ENCODE assay signal across 29 cellular contexts in the genomic region with DNA sequence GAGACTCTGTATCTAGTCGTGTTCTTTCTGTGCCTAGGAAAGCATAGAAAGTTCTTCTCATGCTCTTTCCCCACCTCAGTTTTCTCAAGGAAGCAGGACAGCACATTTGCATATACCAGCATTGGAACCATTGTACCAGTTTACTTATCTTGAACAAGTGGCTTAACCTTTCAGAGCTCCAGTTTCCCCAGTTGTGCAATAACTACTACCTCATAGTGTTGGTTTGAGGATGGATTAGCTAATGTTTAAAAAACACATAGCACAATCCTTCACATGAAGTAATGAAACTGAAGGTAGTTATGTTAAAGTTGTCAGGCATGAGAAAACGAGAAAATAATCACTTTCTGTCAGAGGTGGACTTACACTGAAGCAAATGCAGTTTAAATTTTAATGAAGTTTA.
DNase-seq lines count a peak whose midpoint lies in the region; ATAC-seq, FAIRE-seq and TF ChIP-seq lines count a peak whose summit lies in the region.
"Had no signal": no experiment of that assay in that cellular context is flagged by ENCODE, and none has a peak within 500 bp of the region (broad histone marks: within the 10 kb centered on the region; RNA-seq: fewer than 3 reads in every experiment).

No MANE protein-coding gene starts in this region.

- no peak for TF ChIP-seq EP300 in tibial nerve (IDR thresholded peaks at IDR 0.05)

- no peaks in the 10 kb centered on the region for H3K4me1 ChIP-seq in tibial nerve
- H3K4me1 ChIP-seq: heart right ventricle, uterus had no signal

- WGBS in tibial nerve, 2 donors, result 78% methylated on average over 2 of the region's 2 CpGs

- no peak for ATAC-seq in GM21576 (IDR thresholded peaks at IDR 0.05; ENCODE audit: unreplicated experiment)
- ATAC-seq: activated CD4-positive, alpha-beta T cell treated with anti-CD3 and anti-CD28 coated beads for 36 hours; activated CD8-positive, alpha-beta T cell treated with anti-CD3 and anti-CD28 coated beads, Interleukin-2, amount 10 ng/mL, durations not matched to agents 7 days and 5 days; activated T-helper 17 cell treated with anti-CD3 and anti-CD28 coated beads, Interleukin-2, amount 50 U/mL, for 72 hours; heart right ventricle; left cardiac atrium; stimulated activated naive CD8-positive, alpha-beta T cell treated with anti-CD3 and anti-CD28 coated beads, Interleukin-15, Interleukin-2, amounts not matched to agents 100 U/mL and 50 U/mL, for 24 hours had no signal

- no peak for FAIRE-seq in bronchial epithelial cell (lab: Jason Lieb, UNC)
- FAIRE-seq: G401.6 had no signal

- H3K27ac ChIP-seq in tibial nerve, result no peak overlapping the region
- H3K27ac ChIP-seq: heart right ventricle, ovary, uterus, VCaP had no signal

- DNase-seq in SKM-1 treated with dmso at 0.1 percent for 144 hours (lab: John Stamatoyannopoulos, UW; ENCODE audit: unreplicated experiment), result peak; percentile 22
- DNase-seq in SKM-1 (lab: John Stamatoyannopoulos, UW; ENCODE audit: unreplicated experiment), result no peak
- peak; percentile 44 for DNase-seq in bronchial epithelial cell (ENCODE audit: low read depth)
- peak; percentile 32 for DNase-seq in glomerular visceral epithelial cell (ENCODE audit: extremely low spot score)
- DNase-seq in skeletal muscle cell (ENCODE audit: low read depth), result peak; percentile 6
- DNase-seq in tibial nerve (ENCODE audit: low spot score in 2 of 2), result no peak
- no peak for DNase-seq in stimulated activated CD4-positive, alpha-beta T cell treated with anti-CD3 and anti-CD28 coated beads, Interleukin-15, amount 100 ng/mL, for 24 hours
- DNase-seq: 8988T; activated CD4-positive, alpha-beta T cell treated with anti-CD3 and anti-CD28 coated beads for 36 hours; activated CD8-positive, alpha-beta T cell treated with anti-CD3 and anti-CD28 coated beads, Interleukin-2, amount 10 ng/mL, durations not matched to agents 7 days and 5 days; C1 segment of cervical spinal cord; DMS79; effector CD4-positive, alpha-beta T cell; foreskin melanocyte; heart right ventricle; left cardiac atrium; NCI-H1930; NCI-H524 treated with DMSO at 0.1 percent for 48 hours; ovary; retina; SK-N-SH; stimulated activated CD4-positive, alpha-beta T cell treated with anti-CD3 and anti-CD28 coated beads, Interleukin-1b, Interleukin-23, amount 100 ng/mL, for 48 hours; stimulated activated naive CD8-positive, alpha-beta T cell treated with anti-CD3 and anti-CD28 coated beads, Interleukin-15, Interleukin-2, amounts not matched to agents 100 U/mL and 50 U/mL, for 24 hours; uterus had no signal

- peaks cover 0 to 4% (median 0%) of the 10 kb centered on the region in 4 donors for H3K9me3 ChIP-seq in tibial nerve
- H3K9me3 ChIP-seq: ovary, SK-N-SH, uterus had no signal

- no peaks in the 10 kb centered on the region for H3K27me3 ChIP-seq in bronchial epithelial cell (ENCODE audit: control insufficient read depth, insufficient read depth, low read length)
- H3K27me3 ChIP-seq in tibial nerve, result no peaks in the 10 kb centered on the region
- H3K27me3 ChIP-seq: heart right ventricle, ovary, uterus had no signal

- H3K4me3 ChIP-seq in bronchial epithelial cell (ENCODE audit: low read depth, low read length), result no peak overlapping the region
- H3K4me3 ChIP-seq in skeletal muscle cell (ENCODE audit: low read depth, low read length), result no peak overlapping the region
- no peak overlapping the region for H3K4me3 ChIP-seq in tibial nerve
- H3K4me3 ChIP-seq: heart right ventricle, ovary, smooth muscle cell, uterus had no signal

- H3K36me3 ChIP-seq in bronchial epithelial cell (ENCODE audit: control insufficient read depth, insufficient read depth, low read length) (no peaks in the 10 kb centered on the region), tibial nerve (no peaks in the 10 kb centered on the region)
- H3K36me3 ChIP-seq: heart right ventricle, ovary, uterus had no signal

- no peak for TF ChIP-seq POLR2A in tibial nerve (IDR thresholded peaks at IDR 0.05)

- no peak for TF ChIP-seq CTCF in bronchial epithelial cell (IDR thresholded peaks at IDR 0.05; ENCODE audit: insufficient read depth, low read length, severe bottlenecking)
- no peak for TF ChIP-seq CTCF in tibial nerve (IDR thresholded peaks at IDR 0.05)

Comparison
In these comparisons a context has a peak if more than half of its experiments do, and no peak if none do; other contexts are left out.
1. DNase-seq: peak in SKM-1 treated with dmso at 0.1 percent for 144 hours (single experiment), bronchial epithelial cell (single experiment), glomerular visceral epithelial cell (single experiment) and skeletal muscle cell (single experiment); none in SKM-1 (single experiment), tibial nerve (0 of 2) and stimulated activated CD4-positive, alpha-beta T cell treated with anti-CD3 and anti-CD28 coated beads, Interleukin-15, amount 100 ng/mL, for 24 hours (single experiment).